Comparison of ENCODE assay signal across 23 cellular contexts in genomic region chr20:10586296-10586695, GRCh38.
DNase-seq lines count a peak whose midpoint lies in the region; ATAC-seq, FAIRE-seq and TF ChIP-seq lines count a peak whose summit lies in the region.
"Had no signal": no experiment of that assay in that cellular context is flagged by ENCODE, and none has a peak within 500 bp of the region (broad histone marks: within the 10 kb centered on the region; RNA-seq: fewer than 3 reads in every experiment).

No MANE protein-coding gene starts in this region.

- H3K9me3 Mint-ChIP-seq in activated T-cell treated with anti-CD3 and anti-CD28 coated beads, Interleukin-2, amount 50 U/mL, for 72 hours = peaks cover 0 to 2% of the 10 kb centered on the region in 2 donors
- no peaks in the 10 kb centered on the region for H3K9me3 Mint-ChIP-seq in activated T-cell treated with anti-CD3 and anti-CD28 coated beads, Interleukin-2, amount 50 U/mL, for 24 hours
- H3K9me3 Mint-ChIP-seq in astrocyte (ENCODE audit: unreplicated experiment) = no peaks in the 10 kb centered on the region
- H3K9me3 Mint-ChIP-seq in osteocyte (ENCODE audit: unreplicated experiment) = peaks cover 10% of the 10 kb centered on the region
- H3K9me3 Mint-ChIP-seq: CD8-positive, alpha-beta T cell; GM23338; H9 had no signal

- H4K20me1 ChIP-seq in astrocyte (ENCODE audit: insufficient read depth, low read length) = no peaks in the 10 kb centered on the region

- H3K4me3 Mint-ChIP-seq in activated T-cell treated with anti-CD3 and anti-CD28 coated beads, Interleukin-2, amount 50 U/mL, for 72 hours = no peak overlapping the region
- no peak overlapping the region for H3K4me3 Mint-ChIP-seq in activated T-cell treated with anti-CD3 and anti-CD28 coated beads, Interleukin-2, amount 50 U/mL, for 24 hours
- no peak overlapping the region for H3K4me3 Mint-ChIP-seq in astrocyte (ENCODE audit: unreplicated experiment)
- H3K4me3 Mint-ChIP-seq in osteocyte (ENCODE audit: unreplicated experiment) = no peak overlapping the region
- H3K4me3 Mint-ChIP-seq: CD4-positive, CD25-positive, alpha-beta regulatory T cell; CD8-positive, alpha-beta T cell; GM23338; H9 had no signal

- no peaks in the 10 kb centered on the region for H3K79me2 ChIP-seq in astrocyte (ENCODE audit: insufficient read depth, low read length)

- H3K27ac ChIP-seq in astrocyte (ENCODE audit: low read depth, low read length) (no peak overlapping the region), heart right ventricle (no peak overlapping the region)
- H3K27ac ChIP-seq: 22Rv1 had no signal

- H3K9me3 ChIP-seq in astrocyte (ENCODE audit: insufficient read depth, low read depth, low read length) (no peaks in the 10 kb centered on the region), heart right ventricle (no peaks in the 10 kb centered on the region)
- H3K9me3 ChIP-seq: Caco-2 had no signal

- no peak for ATAC-seq in activated T-cell treated with anti-CD3 and anti-CD28 coated beads, Interleukin-2, amount 50 U/mL, for 72 hours (replicated peaks in 1 of 2)
- no peak for ATAC-seq in heart right ventricle
- no peak for ATAC-seq in HG03095 (IDR thresholded peaks at IDR 0.05; ENCODE audit: unreplicated experiment)
- ATAC-seq in GM21367 (IDR thresholded peaks at IDR 0.05; ENCODE audit: unreplicated experiment) = no peak
- ATAC-seq: CD8-positive, alpha-beta T cell; GM12878; GM23338; HCT116 had no signal

- H3K27ac Mint-ChIP-seq in activated T-cell treated with anti-CD3 and anti-CD28 coated beads, Interleukin-2, amount 50 U/mL, for 72 hours = peak overlapping the region; percentile 4
- H3K27ac Mint-ChIP-seq in activated T-cell treated with anti-CD3 and anti-CD28 coated beads, Interleukin-2, amount 50 U/mL, for 24 hours = no peak overlapping the region
- H3K27ac Mint-ChIP-seq in astrocyte (ENCODE audit: unreplicated experiment) = no peak overlapping the region
- H3K27ac Mint-ChIP-seq in osteocyte (ENCODE audit: unreplicated experiment) = peak overlapping the region; percentile 45
- H3K27ac Mint-ChIP-seq: CD8-positive, alpha-beta T cell; GM23338; H9 had no signal

- H3K4me1 ChIP-seq in astrocyte (ENCODE audit: insufficient read depth, low read length) = peaks cover 10% of the 10 kb centered on the region
- H3K4me1 ChIP-seq in heart right ventricle = peaks cover 0 to 12% (median 2%) of the 10 kb centered on the region in 9 donors
- H3K4me1 ChIP-seq: Caco-2 had no signal

- no peaks in the 10 kb centered on the region for H3K27me3 Mint-ChIP-seq in activated T-cell treated with anti-CD3 and anti-CD28 coated beads, Interleukin-2, amount 50 U/mL, for 72 hours (ENCODE audit: low read depth)
- no peaks in the 10 kb centered on the region for H3K27me3 Mint-ChIP-seq in activated T-cell treated with anti-CD3 and anti-CD28 coated beads, Interleukin-2, amount 50 U/mL, for 24 hours
- no peaks in the 10 kb centered on the region for H3K27me3 Mint-ChIP-seq in astrocyte (ENCODE audit: low read depth, unreplicated experiment)
- no peaks in the 10 kb centered on the region for H3K27me3 Mint-ChIP-seq in osteocyte (ENCODE audit: unreplicated experiment)
- H3K27me3 Mint-ChIP-seq: CD4-positive, CD25-positive, alpha-beta regulatory T cell had no signal

- no peak overlapping the region for H3K9ac ChIP-seq in astrocyte (ENCODE audit: low read length)

- no peaks in the 10 kb centered on the region for H3K27me3 ChIP-seq in astrocyte (ENCODE audit: insufficient read depth, low read length)
- no peaks in the 10 kb centered on the region for H3K27me3 ChIP-seq in heart right ventricle

- H3K4me2 ChIP-seq in astrocyte (ENCODE audit: low read length) = no peak overlapping the region
- H3K4me2 ChIP-seq: GM23338 had no signal

- intact Hi-C loops in heart right ventricle (cut with DNase I) = no loop called here

- H3K4me1 Mint-ChIP-seq in activated T-cell treated with anti-CD3 and anti-CD28 coated beads, Interleukin-2, amount 50 U/mL, for 72 hours (ENCODE audit: low read depth) = no peaks in the 10 kb centered on the region
- H3K4me1 Mint-ChIP-seq in activated T-cell treated with anti-CD3 and anti-CD28 coated beads, Interleukin-2, amount 50 U/mL, for 24 hours (ENCODE audit: low read depth) = peaks cover 2% of the 10 kb centered on the region
- H3K4me1 Mint-ChIP-seq in astrocyte (ENCODE audit: low read depth, unreplicated experiment) (peaks cover 17% of the 10 kb centered on the region), osteocyte (ENCODE audit: unreplicated experiment) (peaks cover 62% of the 10 kb centered on the region)

- H3K36me3 ChIP-seq in astrocyte (ENCODE audit: insufficient read depth, low read length) = no peaks in the 10 kb centered on the region
- no peaks in the 10 kb centered on the region for H3K36me3 ChIP-seq in heart right ventricle

- H3K36me3 Mint-ChIP-seq in activated T-cell treated with anti-CD3 and anti-CD28 coated beads, Interleukin-2, amount 50 U/mL, for 72 hours (ENCODE audit: insufficient read depth in 2 of 2) = peaks cover 0 to 4% of the 10 kb centered on the region in 2 donors
- H3K36me3 Mint-ChIP-seq in activated T-cell treated with anti-CD3 and anti-CD28 coated beads, Interleukin-2, amount 50 U/mL, for 24 hours (ENCODE audit: low read depth) = no peaks in the 10 kb centered on the region
- no peaks in the 10 kb centered on the region for H3K36me3 Mint-ChIP-seq in astrocyte (ENCODE audit: low read depth, unreplicated experiment)
- peaks cover 6% of the 10 kb centered on the region for H3K36me3 Mint-ChIP-seq in osteocyte (ENCODE audit: unreplicated experiment)

- FAIRE-seq in astrocyte (lab: Jason Lieb, UNC) = no peak
- FAIRE-seq: GM12878, GM19239 had no signal

- no peak overlapping the region for H2AFZ ChIP-seq in astrocyte (ENCODE audit: low read depth, low read length)
- H2AFZ ChIP-seq: GM23338 had no signal

- H3K4me3 ChIP-seq in astrocyte (ENCODE audit: insufficient read depth, low read depth, low read length) (no peak overlapping the region), heart right ventricle (no peak overlapping the region)
- H3K4me3 ChIP-seq: GM12878, GM23338 had no signal

- 90 to 91% methylated on average over 4 of the region's 4 CpGs for WGBS in heart right ventricle, 2 donors

- no peak for TF ChIP-seq CTCF in astrocyte (IDR thresholded peaks at IDR 0.05; ENCODE audit: insufficient read depth, low read depth, low read length)
- TF ChIP-seq CTCF in osteocyte (IDR thresholded peaks at IDR 0.05) = no peak
- TF ChIP-seq CTCF in heart right ventricle (IDR thresholded peaks at IDR 0.05) = no peak

- DNase-seq in activated T-cell treated with anti-CD3 and anti-CD28 coated beads, Interleukin-2, amount 50 U/mL, for 72 hours = no peak
- no peak for DNase-seq in activated T-cell treated with anti-CD3 and anti-CD28 coated beads, Interleukin-2, amount 50 U/mL, for 24 hours
- DNase-seq in astrocyte (ENCODE audit: low read depth) (peak; percentile 43), osteocyte (ENCODE audit: extremely low spot score, unreplicated experiment) (no peak), NCI-H526 (lab: John Stamatoyannopoulos, UW) (no peak), heart right ventricle (no peak)
- DNase-seq: ACHN; C1 segment of cervical spinal cord; Caco-2; CD4-positive, CD25-positive, alpha-beta regulatory T cell; CD8-positive, alpha-beta T cell; DMS153; DND-41; EL; GDM1; H9 had no signal

Comparison
In these comparisons a context has a peak if more than half of its experiments do, and no peak if none do; other contexts are left out.
1. H3K27ac Mint-ChIP-seq: peak in activated T-cell treated with anti-CD3 and anti-CD28 coated beads, Interleukin-2, amount 50 U/mL, for 72 hours (single experiment) and osteocyte (single experiment); none in activated T-cell treated with anti-CD3 and anti-CD28 coated beads, Interleukin-2, amount 50 U/mL, for 24 hours (single experiment) and astrocyte (single experiment).